1 cellular context compared by ENCODE assay signal in the genomic region with DNA sequence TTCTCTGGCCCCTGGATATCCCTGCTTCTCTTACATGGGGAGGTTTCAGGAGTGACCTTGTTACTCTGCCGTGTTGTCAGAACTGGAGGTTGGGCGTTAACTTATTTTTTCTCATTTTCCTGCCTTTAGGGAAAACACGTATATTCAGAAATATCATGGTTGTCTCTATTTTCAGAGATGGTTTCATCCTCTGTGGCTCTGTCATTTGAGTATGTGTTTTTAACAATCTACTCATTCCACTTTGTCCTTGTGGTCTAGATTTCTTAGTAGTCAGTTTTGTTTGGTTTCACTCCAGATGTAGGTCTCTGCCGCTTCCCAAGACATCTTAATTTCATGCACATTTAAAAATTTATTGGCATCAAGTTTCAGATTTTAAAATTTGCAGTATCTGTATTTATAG.
TF ChIP-seq lines count a peak whose summit lies in the region.

No MANE protein-coding gene starts in this region.

TF ChIP-seq in GM12878, 131 proteins besides CTCF, POLR2A, EP300 and RAD21 (continued from another document):
- TF ChIP-seq, protein P1, sequence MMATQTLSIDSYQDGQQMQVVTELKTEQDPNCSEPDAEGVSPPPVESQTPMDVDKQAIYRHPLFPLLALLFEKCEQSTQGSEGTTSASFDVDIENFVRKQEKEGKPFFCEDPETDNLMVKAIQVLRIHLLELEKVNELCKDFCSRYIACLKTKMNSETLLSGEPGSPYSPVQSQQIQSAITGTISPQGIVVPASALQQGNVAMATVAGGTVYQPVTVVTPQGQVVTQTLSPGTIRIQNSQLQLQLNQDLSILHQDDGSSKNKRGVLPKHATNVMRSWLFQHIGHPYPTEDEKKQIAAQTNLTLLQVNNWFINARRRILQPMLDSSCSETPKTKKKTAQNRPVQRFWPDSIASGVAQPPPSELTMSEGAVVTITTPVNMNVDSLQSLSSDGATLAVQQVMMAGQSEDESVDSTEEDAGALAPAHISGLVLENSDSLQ (IDR thresholded peaks at IDR 0.05), result no peak
- TF ChIP-seq, protein P2, sequence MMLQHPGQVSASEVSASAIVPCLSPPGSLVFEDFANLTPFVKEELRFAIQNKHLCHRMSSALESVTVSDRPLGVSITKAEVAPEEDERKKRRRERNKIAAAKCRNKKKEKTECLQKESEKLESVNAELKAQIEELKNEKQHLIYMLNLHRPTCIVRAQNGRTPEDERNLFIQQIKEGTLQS (IDR thresholded peaks at IDR 0.05; ENCODE audit: borderline replicate concordance, extremely low read depth, low read depth, low read length), result no peak
- TF ChIP-seq FOXM1 (IDR thresholded peaks at IDR 0.05; ENCODE audit: low read depth, low read length), result no peak
- TF ChIP-seq TCF7 (IDR thresholded peaks at IDR 0.05; ENCODE audit: borderline replicate concordance), result no peak
- no peak for TF ChIP-seq EZH2 (IDR thresholded peaks at IDR 0.05; ENCODE audit: borderline replicate concordance, control insufficient read depth, low read depth, low read length)
- TF ChIP-seq RUNX3 (IDR thresholded peaks at IDR 0.05; ENCODE audit: low read length), result peak; percentile 97
- TF ChIP-seq, protein P3, sequence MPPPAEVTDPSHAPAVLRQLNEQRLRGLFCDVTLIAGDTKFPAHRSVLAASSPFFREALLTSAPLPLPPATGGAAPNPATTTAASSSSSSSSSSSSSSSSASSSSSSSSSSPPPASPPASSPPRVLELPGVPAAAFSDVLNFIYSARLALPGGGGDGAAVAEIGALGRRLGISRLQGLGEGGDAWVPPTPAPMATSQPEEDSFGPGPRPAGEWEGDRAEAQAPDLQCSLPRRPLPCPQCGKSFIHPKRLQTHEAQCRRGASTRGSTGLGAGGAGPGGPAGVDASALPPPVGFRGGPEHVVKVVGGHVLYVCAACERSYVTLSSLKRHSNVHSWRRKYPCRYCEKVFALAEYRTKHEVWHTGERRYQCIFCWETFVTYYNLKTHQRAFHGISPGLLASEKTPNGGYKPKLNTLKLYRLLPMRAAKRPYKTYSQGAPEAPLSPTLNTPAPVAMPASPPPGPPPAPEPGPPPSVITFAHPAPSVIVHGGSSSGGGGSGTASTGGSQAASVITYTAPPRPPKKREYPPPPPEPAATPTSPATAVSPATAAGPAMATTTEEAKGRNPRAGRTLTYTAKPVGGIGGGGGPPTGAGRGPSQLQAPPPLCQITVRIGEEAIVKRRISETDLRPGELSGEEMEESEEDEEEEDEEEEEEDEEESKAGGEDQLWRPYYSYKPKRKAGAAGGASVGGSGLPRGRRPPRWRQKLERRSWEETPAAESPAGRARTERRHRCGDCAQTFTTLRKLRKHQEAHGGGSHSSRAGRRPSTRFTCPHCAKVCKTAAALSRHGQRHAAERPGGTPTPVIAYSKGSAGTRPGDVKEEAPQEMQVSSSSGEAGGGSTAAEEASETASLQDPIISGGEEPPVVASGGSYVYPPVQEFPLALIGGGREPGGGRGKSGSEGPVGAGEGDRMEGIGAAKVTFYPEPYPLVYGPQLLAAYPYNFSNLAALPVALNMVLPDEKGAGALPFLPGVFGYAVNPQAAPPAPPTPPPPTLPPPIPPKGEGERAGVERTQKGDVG (CRISPR knock-in tag; IDR thresholded peaks at IDR 0.05), result no peak
- TF ChIP-seq, protein P4, sequence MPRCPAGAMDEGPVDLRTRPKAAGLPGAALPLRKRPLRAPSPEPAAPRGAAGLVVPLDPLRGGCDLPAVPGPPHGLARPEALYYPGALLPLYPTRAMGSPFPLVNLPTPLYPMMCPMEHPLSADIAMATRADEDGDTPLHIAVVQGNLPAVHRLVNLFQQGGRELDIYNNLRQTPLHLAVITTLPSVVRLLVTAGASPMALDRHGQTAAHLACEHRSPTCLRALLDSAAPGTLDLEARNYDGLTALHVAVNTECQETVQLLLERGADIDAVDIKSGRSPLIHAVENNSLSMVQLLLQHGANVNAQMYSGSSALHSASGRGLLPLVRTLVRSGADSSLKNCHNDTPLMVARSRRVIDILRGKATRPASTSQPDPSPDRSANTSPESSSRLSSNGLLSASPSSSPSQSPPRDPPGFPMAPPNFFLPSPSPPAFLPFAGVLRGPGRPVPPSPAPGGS (IDR thresholded peaks at IDR 0.05; ENCODE audit: borderline replicate concordance, insufficient read depth, low read depth, low read length, poor library complexity, severe bottlenecking), result no peak
- TF ChIP-seq JUND (IDR thresholded peaks at IDR 0.05; ENCODE audit: low read depth, low read length), result no peak
- TF ChIP-seq POLR2AphosphoS2 (IDR thresholded peaks at IDR 0.05; ENCODE audit: low read depth, low read length), result no peak
- TF ChIP-seq, protein P5, sequence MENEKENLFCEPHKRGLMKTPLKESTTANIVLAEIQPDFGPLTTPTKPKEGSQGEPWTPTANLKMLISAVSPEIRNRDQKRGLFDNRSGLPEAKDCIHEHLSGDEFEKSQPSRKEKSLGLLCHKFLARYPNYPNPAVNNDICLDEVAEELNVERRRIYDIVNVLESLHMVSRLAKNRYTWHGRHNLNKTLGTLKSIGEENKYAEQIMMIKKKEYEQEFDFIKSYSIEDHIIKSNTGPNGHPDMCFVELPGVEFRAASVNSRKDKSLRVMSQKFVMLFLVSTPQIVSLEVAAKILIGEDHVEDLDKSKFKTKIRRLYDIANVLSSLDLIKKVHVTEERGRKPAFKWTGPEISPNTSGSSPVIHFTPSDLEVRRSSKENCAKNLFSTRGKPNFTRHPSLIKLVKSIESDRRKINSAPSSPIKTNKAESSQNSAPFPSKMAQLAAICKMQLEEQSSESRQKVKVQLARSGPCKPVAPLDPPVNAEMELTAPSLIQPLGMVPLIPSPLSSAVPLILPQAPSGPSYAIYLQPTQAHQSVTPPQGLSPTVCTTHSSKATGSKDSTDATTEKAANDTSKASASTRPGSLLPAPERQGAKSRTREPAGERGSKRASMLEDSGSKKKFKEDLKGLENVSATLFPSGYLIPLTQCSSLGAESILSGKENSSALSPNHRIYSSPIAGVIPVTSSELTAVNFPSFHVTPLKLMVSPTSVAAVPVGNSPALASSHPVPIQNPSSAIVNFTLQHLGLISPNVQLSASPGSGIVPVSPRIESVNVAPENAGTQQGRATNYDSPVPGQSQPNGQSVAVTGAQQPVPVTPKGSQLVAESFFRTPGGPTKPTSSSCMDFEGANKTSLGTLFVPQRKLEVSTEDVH (IDR thresholded peaks at IDR 0.05; ENCODE audit: low read depth, partially characterized antibody), result no peak
- no peak; the same call in 1 of the 2 replicates for TF ChIP-seq NBN (IDR thresholded peaks at IDR 0.05)
- no peak for TF ChIP-seq KAT2A (conservative IDR thresholded peaks at IDR 0.05; ENCODE audit: control insufficient read depth, low read depth, low read length)
- TF ChIP-seq POU2F2 (IDR thresholded peaks at IDR 0.05; ENCODE audit: borderline replicate concordance, low read depth, low read length), result no peak
- no peak for TF ChIP-seq SPI1 (IDR thresholded peaks at IDR 0.05; ENCODE audit: borderline replicate concordance, insufficient read depth, low read depth, low read length)
- peak; percentile 79 to 84; a peak in 3 of 4 replicates for TF ChIP-seq IKZF2 (IDR thresholded peaks at IDR 0.05)
- TF ChIP-seq SREBF2 (IDR thresholded peaks at IDR 0.05; ENCODE audit: low read length), result no peak
- no peak for TF ChIP-seq ZNF384 (IDR thresholded peaks at IDR 0.05; ENCODE audit: borderline replicate concordance, low read depth, low read length)
- TF ChIP-seq GABPA (IDR thresholded peaks at IDR 0.05; ENCODE audit: low read depth), result no peak
- TF ChIP-seq SUPT20H (IDR thresholded peaks at IDR 0.05; ENCODE audit: borderline replicate concordance, control insufficient read depth, low read depth, low read length), result no peak
- no peak for TF ChIP-seq YBX1 (IDR thresholded peaks at IDR 0.05)
- no peak for TF ChIP-seq BMI1 (IDR thresholded peaks at IDR 0.05; ENCODE audit: borderline replicate concordance)
- TF ChIP-seq, protein P6, sequence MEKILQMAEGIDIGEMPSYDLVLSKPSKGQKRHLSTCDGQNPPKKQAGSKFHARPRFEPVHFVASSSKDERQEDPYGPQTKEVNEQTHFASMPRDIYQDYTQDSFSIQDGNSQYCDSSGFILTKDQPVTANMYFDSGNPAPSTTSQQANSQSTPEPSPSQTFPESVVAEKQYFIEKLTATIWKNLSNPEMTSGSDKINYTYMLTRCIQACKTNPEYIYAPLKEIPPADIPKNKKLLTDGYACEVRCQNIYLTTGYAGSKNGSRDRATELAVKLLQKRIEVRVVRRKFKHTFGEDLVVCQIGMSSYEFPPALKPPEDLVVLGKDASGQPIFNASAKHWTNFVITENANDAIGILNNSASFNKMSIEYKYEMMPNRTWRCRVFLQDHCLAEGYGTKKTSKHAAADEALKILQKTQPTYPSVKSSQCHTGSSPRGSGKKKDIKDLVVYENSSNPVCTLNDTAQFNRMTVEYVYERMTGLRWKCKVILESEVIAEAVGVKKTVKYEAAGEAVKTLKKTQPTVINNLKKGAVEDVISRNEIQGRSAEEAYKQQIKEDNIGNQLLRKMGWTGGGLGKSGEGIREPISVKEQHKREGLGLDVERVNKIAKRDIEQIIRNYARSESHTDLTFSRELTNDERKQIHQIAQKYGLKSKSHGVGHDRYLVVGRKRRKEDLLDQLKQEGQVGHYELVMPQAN (conservative IDR thresholded peaks at IDR 0.05), result no peak
- TF ChIP-seq PML (IDR thresholded peaks at IDR 0.05; ENCODE audit: low read length), result no peak
- TF ChIP-seq SMAD1 (IDR thresholded peaks at IDR 0.05; ENCODE audit: low read depth, partially characterized antibody), result no peak
- no peak for TF ChIP-seq RB1 (IDR thresholded peaks at IDR 0.05; ENCODE audit: borderline replicate concordance)
- TF ChIP-seq TAF1 (IDR thresholded peaks at IDR 0.05; ENCODE audit: borderline replicate concordance, low read depth, low read length), result no peak
- 0 out of 2 replicates have a peak, but pooled peaks have one; percentile 30 for TF ChIP-seq DPF2 (IDR thresholded peaks at IDR 0.05)
- TF ChIP-seq PAX8 (IDR thresholded peaks at IDR 0.05), result no peak
TF ChIP-seq in GM12878: peak in this region for 20.
